Comparison of ENCODE assay signal across 23 cellular contexts in genomic region chr13:83987394-83987793, GRCh38.
DNase-seq lines count a peak whose midpoint lies in the region; ATAC-seq, FAIRE-seq and TF ChIP-seq lines count a peak whose summit lies in the region.
"Had no signal": no experiment of that assay in that cellular context is flagged by ENCODE, and none has a peak within 500 bp of the region (broad histone marks: within the 10 kb centered on the region; RNA-seq: fewer than 3 reads in every experiment).

No MANE protein-coding gene starts in this region.

- DNase-seq in DND-41: no peak
- no peak for DNase-seq in HFFc6
- DNase-seq in MM.1S: peak; percentile 32
- DNase-seq in GM12878 (ENCODE audit: low read depth, low spot score): no peak
- DNase-seq in neural progenitor cell (ENCODE audit: low spot score): no peak
- no peak for DNase-seq in KG1 (lab: John Stamatoyannopoulos, UW)
- DNase-seq in NCI-H1105 treated with DMSO at 0.1 percent for 48 hours (lab: John Stamatoyannopoulos, UW): no peak
- DNase-seq: AML-193; Caco-2; Calu3; CD4-positive, alpha-beta T cell; CD8-positive, alpha-beta T cell; DMS79 treated with DMSO at 0.1 percent for 48 hours; EL; GDM1 had no signal

- no peak for ATAC-seq in DND-41 (ENCODE audit: insufficient read depth, low read depth)
- ATAC-seq in GM12878: peak; percentile 57
- ATAC-seq: A549; CD8-positive, alpha-beta T cell had no signal

- POLR2A ChIA-PET in GM12878 (lab: Charles Lee): no interaction called here

- in situ Hi-C loops in GM12878 (cut with MboI): no loop called here

- no peaks in the 10 kb centered on the region for H3K9me2 ChIP-seq in MM.1S (replicated peaks; ENCODE audit: insufficient read depth, low read length)

- 0% methylated on average over 1 of the region's 1 CpG for WGBS in GM12878 (ENCODE audit: insufficient coverage, insufficient replicate concordance, low lambda C conversion rate, missing lambda C conversion rate)

- SMC1A ChIA-PET in GM12878 (lab: Charles Lee; ENCODE audit: uncharacterized antibody, unreplicated experiment): interaction anchor here (0.8 to 1.8 kb wide), 3 partner anchors 12 to 39 kb away, joined by 3 to 8 read pairs (median 5); no protein-coding TSS in a partner anchor

- H3K27me3 Mint-ChIP-seq in HFFc6 (ENCODE audit: insufficient read depth): no peaks in the 10 kb centered on the region
- H3K27me3 Mint-ChIP-seq in neural progenitor cell (ENCODE audit: insufficient read depth, low read depth): no peaks in the 10 kb centered on the region
- H3K27me3 Mint-ChIP-seq: B cell; CD4-positive, alpha-beta T cell had no signal

- H3K4me1 Mint-ChIP-seq in HFFc6 (ENCODE audit: low read depth): peaks cover 62% of the 10 kb centered on the region
- H3K4me1 Mint-ChIP-seq in neural progenitor cell: no peaks in the 10 kb centered on the region
- H3K4me1 Mint-ChIP-seq: B cell had no signal

- no peak overlapping the region for H3K4me2 ChIP-seq in DND-41 (ENCODE audit: insufficient read depth, low read length)
- 0 out of 2 replicates have a peak overlapping the region, but pooled peaks have one; percentile 4 for H3K4me2 ChIP-seq in MM.1S (ENCODE audit: low read depth, low read length)
- H3K4me2 ChIP-seq in GM12878 (ENCODE audit: control insufficient read depth, insufficient read depth): no peak overlapping the region
- no peak overlapping the region for H3K4me2 ChIP-seq in neural progenitor cell
- H3K4me2 ChIP-seq: A549; BLaER1 treated with 17β-estradiol and CSF1 and Interleukin-3, amounts not matched to agents 10 nM and 100 nM had no signal

- H3K9me3 Mint-ChIP-seq in HFFc6 (no peaks in the 10 kb centered on the region), neural progenitor cell (no peaks in the 10 kb centered on the region)
- H3K9me3 Mint-ChIP-seq: CD4-positive, alpha-beta T cell; CD8-positive, alpha-beta T cell had no signal

- no peak for TF ChIP-seq EP300 in GM12878 (IDR thresholded peaks at IDR 0.05; ENCODE audit: borderline replicate concordance in 1 of 2, control insufficient read depth in 1 of 2, low read depth in 2 of 2, low read length in 2 of 2)

- no peaks in the 10 kb centered on the region for H3K9me3 ChIP-seq in DND-41 (ENCODE audit: insufficient read depth, low read length, severe bottlenecking)
- no peaks in the 10 kb centered on the region for H3K9me3 ChIP-seq in MM.1S (replicated peaks; ENCODE audit: insufficient read depth, low read length)
- no peaks in the 10 kb centered on the region; the same call in 2 of the 3 replicates for H3K9me3 ChIP-seq in GM12878 (replicated peaks; ENCODE audit: control insufficient read depth, insufficient read depth, low read length)
- no peaks in the 10 kb centered on the region for H3K9me3 ChIP-seq in neural progenitor cell (ENCODE audit: low read depth)
- H3K9me3 ChIP-seq: A549, Caco-2 had no signal

- H3K27ac Mint-ChIP-seq in HFFc6 (peak overlapping the region; percentile 51; the same call in 1 of the 2 replicates), neural progenitor cell (no peak overlapping the region)
- H3K27ac Mint-ChIP-seq: B cell; CD4-positive, alpha-beta T cell; CD8-positive, alpha-beta T cell had no signal

- no peaks in the 10 kb centered on the region for H3K36me3 ChIP-seq in DND-41 (ENCODE audit: insufficient read depth, low read length)
- H3K36me3 ChIP-seq in MM.1S (replicated peaks; ENCODE audit: insufficient read depth, low read length): no peaks in the 10 kb centered on the region
- no peaks in the 10 kb centered on the region for H3K36me3 ChIP-seq in GM12878 (ENCODE audit: control insufficient read depth in 2 of 2, insufficient read depth in 2 of 2, low read length in 1 of 2)
- H3K36me3 ChIP-seq in neural progenitor cell: no peaks in the 10 kb centered on the region
- H3K36me3 ChIP-seq: BLaER1 treated with 17β-estradiol and CSF1 and Interleukin-3, amounts not matched to agents 10 nM and 100 nM had no signal

- CTCF ChIA-PET in GM12878 (lab: Yijun Ruan, JAX): no interaction called here

- TF ChIP-seq RAD21 in GM12878 (IDR thresholded peaks at IDR 0.05; ENCODE audit: insufficient read depth, low read depth, low read length): no peak

- no peak overlapping the region for H3K9ac ChIP-seq in DND-41 (ENCODE audit: low read depth, low read length)
- H3K9ac ChIP-seq in MM.1S (ENCODE audit: low read length): no peak overlapping the region
- no peak overlapping the region for H3K9ac ChIP-seq in GM12878 (ENCODE audit: control insufficient read depth, insufficient read depth, low read length)
- H3K9ac ChIP-seq in neural progenitor cell: no peak overlapping the region
- H3K9ac ChIP-seq: BLaER1 treated with 17β-estradiol and CSF1 and Interleukin-3, amounts not matched to agents 10 nM and 100 nM had no signal

- RAD21 ChIA-PET in GM12878 (lab: Charles Lee; ENCODE audit: unreplicated experiment): interaction anchor here (0.9 to 1.1 kb wide), 2 partner anchors 8 to 11 kb away, joined by 3 read pairs; no protein-coding TSS in a partner anchor

- BruUV-seq in GM12878 (replicated peaks; lab: Mats Ljungman, UMichigan): no TSS peak

- intact Hi-C loops in GM12878 (cut with micrococcal nuclease; ENCODE audit: unreplicated experiment): loop anchor here (5.0 kb wide), 1 partner anchor 110 kb away; no protein-coding TSS in a partner anchor

- H3K36me3 Mint-ChIP-seq in HFFc6 (ENCODE audit: low read depth): peaks cover 10% of the 10 kb centered on the region; the same call in 1 of the 2 replicates
- no peaks in the 10 kb centered on the region for H3K36me3 Mint-ChIP-seq in neural progenitor cell
- H3K36me3 Mint-ChIP-seq: CD8-positive, alpha-beta T cell had no signal

- no peaks in the 10 kb centered on the region for H4K20me1 ChIP-seq in DND-41 (ENCODE audit: insufficient read depth, low read length)
- H4K20me1 ChIP-seq in MM.1S (ENCODE audit: insufficient read depth, low read length): no peaks in the 10 kb centered on the region
- H4K20me1 ChIP-seq in GM12878 (ENCODE audit: control insufficient read depth, insufficient read depth): no peaks in the 10 kb centered on the region
- H4K20me1 ChIP-seq in neural progenitor cell (ENCODE audit: low read depth): no peaks in the 10 kb centered on the region
- H4K20me1 ChIP-seq: BLaER1 treated with 17β-estradiol and CSF1 and Interleukin-3, amounts not matched to agents 10 nM and 100 nM had no signal

- TF ChIP-seq POLR2A in GM12878 (IDR thresholded peaks at IDR 0.05; ENCODE audit: low read depth, low read length): no peak

- H3F3A ChIP-seq in MM.1S (ENCODE audit: insufficient read depth, low read length) (peaks cover 7% of the 10 kb centered on the region; the same call in 1 of the 2 replicates), neural progenitor cell (ENCODE audit: low read depth) (no peaks in the 10 kb centered on the region)

- TF ChIP-seq CTCF in DND-41 (IDR thresholded peaks at IDR 0.05; ENCODE audit: borderline replicate concordance, extremely low read depth, low read length, poor library complexity, severe bottlenecking): no peak
- no peak for TF ChIP-seq CTCF in HFFc6 (IDR thresholded peaks at IDR 0.05)
- no peak for TF ChIP-seq CTCF in MM.1S (IDR thresholded peaks at IDR 0.05; ENCODE audit: low read length)
- TF ChIP-seq CTCF in GM12878 (IDR thresholded peaks at IDR 0.05 in 2 of 3, conservative IDR thresholded peaks at IDR 0.05 in 1 of 3; ENCODE audit: control insufficient read depth in 2 of 3, extremely low read depth in 1 of 3, insufficient read depth in 1 of 3, low read depth in 3 of 3, low read length in 3 of 3): no peak
- TF ChIP-seq CTCF in neural progenitor cell (IDR thresholded peaks at IDR 0.05): no peak

- H3K27me3 ChIP-seq in DND-41 (ENCODE audit: insufficient read depth, low read length, poor library complexity) (no peaks in the 10 kb centered on the region), MM.1S (replicated peaks; ENCODE audit: insufficient read depth, low read length) (no peaks in the 10 kb centered on the region), GM12878 (replicated peaks in 1 of 2; ENCODE audit: control insufficient read depth in 2 of 2, insufficient read depth in 2 of 2, low read length in 1 of 2) (no peaks in the 10 kb centered on the region), neural progenitor cell (no peaks in the 10 kb centered on the region)
- H3K27me3 ChIP-seq: BLaER1 treated with 17β-estradiol and CSF1 and Interleukin-3, amounts not matched to agents 10 nM and 100 nM had no signal

- no peak overlapping the region for H3K27ac ChIP-seq in DND-41 (ENCODE audit: low read length)
- no peak overlapping the region; the same call in 1 of the 2 replicates for H3K27ac ChIP-seq in MM.1S (ENCODE audit: low read length)
- H3K27ac ChIP-seq in GM12878 (ENCODE audit: control insufficient read depth, insufficient read depth): no peak overlapping the region
- H3K27ac ChIP-seq in neural progenitor cell: no peak overlapping the region
- H3K27ac ChIP-seq: 22Rv1; A549; BLaER1 treated with 17β-estradiol and CSF1 and Interleukin-3, amounts not matched to agents 10 nM and 100 nM; C4-2B had no signal

- H3K79me2 ChIP-seq in DND-41 (ENCODE audit: insufficient read depth, low read length) (no peaks in the 10 kb centered on the region), MM.1S (ENCODE audit: low read length) (no peaks in the 10 kb centered on the region), GM12878 (ENCODE audit: control insufficient read depth, insufficient read depth, low read length) (no peaks in the 10 kb centered on the region), neural progenitor cell (ENCODE audit: low read depth) (no peaks in the 10 kb centered on the region)

- H3K4me1 ChIP-seq in DND-41 (ENCODE audit: insufficient read depth, low read length) (peaks cover 13% of the 10 kb centered on the region), MM.1S (ENCODE audit: low read length) (peaks cover 28% of the 10 kb centered on the region), GM12878 (ENCODE audit: control insufficient read depth, insufficient read depth, low read length) (no peaks in the 10 kb centered on the region), neural progenitor cell (no peaks in the 10 kb centered on the region)
- H3K4me1 ChIP-seq: A549; BLaER1 treated with 17β-estradiol and CSF1 and Interleukin-3, amounts not matched to agents 10 nM and 100 nM; Caco-2 had no signal

- H2AFZ ChIP-seq in DND-41 (ENCODE audit: low read depth, low read length) (0 out of 2 replicates have a peak overlapping the region, but pooled peaks have one; percentile 5), MM.1S (ENCODE audit: low read length) (no peak overlapping the region), GM12878 (ENCODE audit: control insufficient read depth, low read depth, low read length) (no peak overlapping the region), neural progenitor cell (replicated peaks) (no peak overlapping the region)

- H3K4me3 ChIP-seq in DND-41 (ENCODE audit: low read depth in 1 of 2, low read length in 2 of 2): no peak overlapping the region
- H3K4me3 ChIP-seq in MM.1S (ENCODE audit: low read length): no peak overlapping the region
- no peak overlapping the region for H3K4me3 ChIP-seq in GM12878
- H3K4me3 ChIP-seq in neural progenitor cell: no peak overlapping the region
- H3K4me3 ChIP-seq: A549; BLaER1 treated with 17β-estradiol and CSF1 and Interleukin-3, amounts not matched to agents 10 nM and 100 nM had no signal

- H3K4me3 Mint-ChIP-seq in HFFc6: peak overlapping the region; percentile 41; the same call in 1 of the 2 replicates
- no peak overlapping the region for H3K4me3 Mint-ChIP-seq in neural progenitor cell
- H3K4me3 Mint-ChIP-seq: B cell; CD4-positive, alpha-beta T cell; CD8-positive, alpha-beta T cell had no signal

- no peak for FAIRE-seq in GM12878 (lab: Jason Lieb, UNC)
- FAIRE-seq: A549, D721Med, GM12892, GM18507 had no signal

TF ChIP-seq in GM12878, 131 proteins besides CTCF, POLR2A, EP300 and RAD21 (continues in another document):
- 0 out of 2 replicates have a peak, but pooled peaks have one; percentile 16 for TF ChIP-seq ZNF24 (IDR thresholded peaks at IDR 0.05)
